In the genomic region with DNA sequence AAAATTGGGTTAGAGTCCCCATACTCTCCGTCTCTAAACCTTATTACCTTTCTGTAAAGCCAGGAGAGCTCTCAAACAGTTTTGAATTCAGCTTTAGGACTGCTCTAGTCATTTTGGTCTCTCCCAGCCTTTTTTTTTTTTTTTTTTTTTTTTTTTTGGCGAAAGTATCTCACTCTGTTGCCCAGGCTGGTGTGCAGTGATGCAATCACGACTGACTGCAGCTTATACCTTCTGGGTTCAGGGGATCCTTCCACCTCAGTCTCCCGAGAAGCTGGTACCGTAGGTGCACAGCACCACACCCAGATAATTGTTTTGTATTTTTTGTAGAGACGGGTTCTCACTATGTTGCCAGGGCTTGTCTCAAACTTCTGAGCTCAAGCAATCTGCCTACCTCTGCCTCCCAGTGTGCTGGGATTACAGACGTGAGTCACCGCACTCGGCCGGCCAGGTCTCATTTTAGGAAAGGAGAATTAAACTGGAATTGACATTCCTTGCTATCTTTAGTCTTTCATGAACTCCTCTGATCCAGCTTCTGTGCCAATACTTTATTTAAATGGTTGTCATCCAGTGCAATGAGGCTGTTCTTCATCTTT, we compare ENCODE assay signal across 1 cellular context.
TF ChIP-seq lines count a peak whose summit lies in the region.

No MANE protein-coding gene starts in this region.

TF ChIP-seq in HEK293, 187 proteins besides CTCF, POLR2A, EP300 and RAD21 (continued from another document):
- TF ChIP-seq, protein P1, sequence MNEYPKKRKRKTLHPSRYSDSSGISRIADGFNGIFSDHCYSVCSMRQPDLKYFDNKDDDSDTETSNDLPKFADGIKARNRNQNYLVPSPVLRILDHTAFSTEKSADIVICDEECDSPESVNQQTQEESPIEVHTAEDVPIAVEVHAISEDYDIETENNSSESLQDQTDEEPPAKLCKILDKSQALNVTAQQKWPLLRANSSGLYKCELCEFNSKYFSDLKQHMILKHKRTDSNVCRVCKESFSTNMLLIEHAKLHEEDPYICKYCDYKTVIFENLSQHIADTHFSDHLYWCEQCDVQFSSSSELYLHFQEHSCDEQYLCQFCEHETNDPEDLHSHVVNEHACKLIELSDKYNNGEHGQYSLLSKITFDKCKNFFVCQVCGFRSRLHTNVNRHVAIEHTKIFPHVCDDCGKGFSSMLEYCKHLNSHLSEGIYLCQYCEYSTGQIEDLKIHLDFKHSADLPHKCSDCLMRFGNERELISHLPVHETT (tag by site-specific recombination; IDR thresholded peaks at IDR 0.05), result no peak
- no peak for TF ChIP-seq OVOL3 (tag by site-specific recombination; IDR thresholded peaks at IDR 0.05)
- no peak for TF ChIP-seq ZNF214 (tag by site-specific recombination; IDR thresholded peaks at IDR 0.05; ENCODE audit: borderline replicate concordance)
